ENCODE assay signal across 24 cellular contexts in the genomic region with DNA sequence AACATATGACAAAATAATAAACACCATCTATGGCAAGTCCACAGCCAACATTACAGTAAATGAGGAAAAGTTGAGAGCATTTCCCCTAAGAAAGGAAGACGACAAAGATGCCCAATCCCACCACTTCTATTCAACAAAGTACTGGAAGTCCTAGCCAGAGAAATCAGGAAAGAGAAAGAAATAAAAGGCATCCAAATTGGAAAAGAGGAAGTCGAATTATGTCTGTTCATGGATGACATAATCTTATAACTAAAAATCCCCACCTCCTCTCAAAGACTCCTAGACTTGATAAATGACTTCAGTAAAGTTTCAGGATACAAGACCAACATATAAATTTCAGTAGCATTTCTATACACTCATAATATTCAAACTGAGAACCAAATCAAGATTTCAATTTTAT.
"Had no signal": no experiment of that assay in that cellular context is flagged by ENCODE, and none has a peak within 500 bp of the region (broad histone marks: within the 10 kb centered on the region; RNA-seq: fewer than 3 reads in every experiment).

No MANE protein-coding gene starts in this region.

- H3K79me2 ChIP-seq: parathyroid adenoma had no signal

- H2AFZ ChIP-seq: neural progenitor cell, parathyroid adenoma had no signal

- H3K9me3 ChIP-seq: ovary, right lobe of liver, thoracic aorta, thyroid gland, upper lobe of left lung, vagina had no signal

- DNase-seq: occipital lobe; ovary; posterior cingulate gyrus; psoas muscle; right cardiac atrium; right lobe of liver; sigmoid colon; small intestine; stimulated activated CD4-positive, alpha-beta T cell treated with anti-CD3 and anti-CD28 coated beads, Interleukin-15, amount 100 ng/mL, for 24 hours; stimulated activated CD4-positive, alpha-beta T cell treated with anti-CD3 and anti-CD28 coated beads, Interleukin-2, amount 100 ng/mL, for 24 hours; stimulated activated CD4-positive, alpha-beta T cell treated with anti-CD3 and anti-CD28 coated beads, Interleukin-2, amount 100 ng/mL, for 48 hours; stimulated activated CD4-positive, alpha-beta T cell treated with anti-CD3 and anti-CD28 coated beads, Interleukin-4, amount 100 ng/mL, for 24 hours; stimulated activated naive B cell treated with anti-CD40 and anti-IgM and Interleukin-4, amounts not matched to agents 10 μg/mL and 1 μg/mL and 100 μg/mL, for 72 hours; stimulated activated naive CD4-positive, alpha-beta T cell treated with Interleukin-2 at 50 U/mL for 16 hours; stomach; thyroid gland; trophoblast cell; upper lobe of left lung had no signal

- H3K27me3 ChIP-seq: neural progenitor cell, ovary, right lobe of liver, sigmoid colon, stomach, thyroid gland, tibial nerve, upper lobe of left lung, vagina had no signal

- H3K9ac ChIP-seq: neural progenitor cell, parathyroid adenoma had no signal

- H3K4me2 ChIP-seq: neural progenitor cell had no signal

- H3K4me1 ChIP-seq: parathyroid adenoma, psoas muscle, right lobe of liver, sigmoid colon, stomach, thyroid gland, tibial nerve, upper lobe of left lung, vagina had no signal

- H3K27ac ChIP-seq: neural progenitor cell, ovary, parathyroid adenoma, psoas muscle, right lobe of liver, sigmoid colon, stomach, thoracic aorta, thyroid gland, tibial nerve, upper lobe of left lung, vagina had no signal

- FAIRE-seq: urothelium cell line had no signal

- H3K36me3 ChIP-seq: neural progenitor cell, ovary, right lobe of liver, sigmoid colon, stomach, thoracic aorta, thyroid gland, tibial nerve, upper lobe of left lung, vagina had no signal

- H3K4me3 ChIP-seq: neural progenitor cell, ovary, psoas muscle, right lobe of liver, sigmoid colon, stomach, thoracic aorta, thyroid gland, tibial nerve, upper lobe of left lung, vagina had no signal
